9 cellular contexts compared by ENCODE assay signal in genomic region chr10:23516530-23516929, GRCh38.
A peak's percentile ranks its signal among the peaks of the same experiment; 100 is the strongest.
DNase-seq lines count a peak whose midpoint lies in the region; ATAC-seq, FAIRE-seq and TF ChIP-seq lines count a peak whose summit lies in the region.
"Had no signal": no experiment of that assay in that cellular context is flagged by ENCODE, and none has a peak within 500 bp of the region (broad histone marks: within the 10 kb centered on the region; RNA-seq: fewer than 3 reads in every experiment).

No MANE protein-coding gene starts in this region.

- intact Hi-C loops in GM12878 (cut with micrococcal nuclease; ENCODE audit: unreplicated experiment) (no loop called here), lower lobe of right lung (cut with DNase I) (no loop called here)

- H4K20me1 ChIP-seq in GM12878 (ENCODE audit: control insufficient read depth, insufficient read depth), result no peaks in the 10 kb centered on the region

- POLR2A ChIA-PET in BJ (lab: Charles Lee), result no interaction called here
- POLR2A ChIA-PET in GM12878 (lab: Charles Lee), result no interaction called here
- POLR2A ChIA-PET in CD8-positive, alpha-beta memory T cell (lab: Charles Lee), result no interaction called here

- TF ChIP-seq RAD21 in Ishikawa (IDR thresholded peaks at IDR 0.05; ENCODE audit: low read depth), result peak; percentile 54
- peak; percentile 48 for TF ChIP-seq RAD21 in GM12878 (IDR thresholded peaks at IDR 0.05; ENCODE audit: insufficient read depth, low read depth, low read length)

- SMC1A ChIA-PET in GM12878 (lab: Charles Lee; ENCODE audit: uncharacterized antibody, unreplicated experiment), result no interaction called here

- H3K27me3 ChIP-seq in BJ (ENCODE audit: control insufficient read depth, insufficient read depth, low read length), result no peaks in the 10 kb centered on the region
- no peaks in the 10 kb centered on the region for H3K27me3 ChIP-seq in GM12878 (replicated peaks in 1 of 2; ENCODE audit: control insufficient read depth in 2 of 2, insufficient read depth in 2 of 2, low read length in 1 of 2)
- H3K27me3 ChIP-seq in lower lobe of right lung (ENCODE audit: low read depth), result no peaks in the 10 kb centered on the region
- H3K27me3 ChIP-seq in CD8-positive, alpha-beta memory T cell (ENCODE audit: insufficient read depth, low read length, poor library complexity, severe bottlenecking), result no peaks in the 10 kb centered on the region

- CTCF ChIA-PET in BJ (lab: Yijun Ruan, JAX) (interaction anchor here (0.9 to 1.0 kb wide), 4 partner anchors 13 to 242 kb away, joined by 3 to 5 read pairs (median 3); no protein-coding TSS in a partner anchor), GM12878 (lab: Yijun Ruan, JAX) (interaction anchor here (0.7 kb wide), 1 partner anchor 290 kb away, joined by 3 read pairs; no protein-coding TSS in a partner anchor)
- CTCF ChIA-PET in CD8-positive, alpha-beta memory T cell (lab: Charles Lee), result interaction anchor here (1.4 kb wide), 1 partner anchor 64 kb away, joined by 3 read pairs; no protein-coding TSS in a partner anchor

- TF ChIP-seq CTCF in BJ (IDR thresholded peaks at IDR 0.05; ENCODE audit: insufficient read depth, low read depth, low read length), result peak; percentile 45; the same call in 1 of the 2 replicates
- peak; percentile 25 to 39 (median 38); a peak in 4 of 6 replicates for TF ChIP-seq CTCF in GM12878 (IDR thresholded peaks at IDR 0.05 in 2 of 3, conservative IDR thresholded peaks at IDR 0.05 in 1 of 3; ENCODE audit: control insufficient read depth in 2 of 3, extremely low read depth in 1 of 3, insufficient read depth in 1 of 3, low read depth in 3 of 3, low read length in 3 of 3)
- TF ChIP-seq CTCF in lower lobe of right lung (IDR thresholded peaks at IDR 0.05), result peak; percentile 35

- H3K79me2 ChIP-seq in GM12878 (ENCODE audit: control insufficient read depth, insufficient read depth, low read length), result no peaks in the 10 kb centered on the region

- FAIRE-seq in GM12878 (lab: Jason Lieb, UNC), result no peak

- WGBS in GM12878 (ENCODE audit: insufficient coverage, insufficient replicate concordance, low lambda C conversion rate, missing lambda C conversion rate), result 0% methylated on average over 3 of the region's 3 CpGs

- H3K9me3 ChIP-seq in GM12878 (replicated peaks; ENCODE audit: control insufficient read depth, insufficient read depth, low read length), result no peaks in the 10 kb centered on the region
- no peaks in the 10 kb centered on the region for H3K9me3 ChIP-seq in lower lobe of right lung
- H3K9me3 ChIP-seq in CD8-positive, alpha-beta memory T cell (ENCODE audit: low read length), result no peaks in the 10 kb centered on the region

- peaks cover 0 to 5% (median 3%) of the 10 kb centered on the region in 5 donors for H3K9me3 Mint-ChIP-seq in CD8-positive, alpha-beta memory T cell

- no peak overlapping the region for H3K27ac ChIP-seq in GM12878 (ENCODE audit: control insufficient read depth, insufficient read depth)
- H3K27ac ChIP-seq in lower lobe of right lung, result no peak overlapping the region
- H3K27ac ChIP-seq in CD8-positive, alpha-beta memory T cell (ENCODE audit: low read depth, low read length), result no peak overlapping the region

- peaks cover 16 to 58% of the 10 kb centered on the region in 2 donors for H3K27me3 Mint-ChIP-seq in CD8-positive, alpha-beta memory T cell

- TF ChIP-seq EP300 in Ishikawa (IDR thresholded peaks at IDR 0.05; ENCODE audit: borderline replicate concordance), result no peak
- no peak for TF ChIP-seq EP300 in GM12878 (IDR thresholded peaks at IDR 0.05; ENCODE audit: borderline replicate concordance in 1 of 2, control insufficient read depth in 1 of 2, low read depth in 2 of 2, low read length in 2 of 2)

- ATAC-seq in GM12878 (no peak), lower lobe of right lung (peak in 1 of 2 donors; percentile 59), GM21737 (IDR thresholded peaks at IDR 0.05; ENCODE audit: unreplicated experiment) (no peak), HG03175 (IDR thresholded peaks at IDR 0.05; ENCODE audit: unreplicated experiment) (no peak), HG02885 (IDR thresholded peaks at IDR 0.05; ENCODE audit: poor library complexity, unreplicated experiment) (no peak)
- ATAC-seq: activated CD8-positive, alpha-beta memory T cell treated with anti-CD3 and anti-CD28 coated beads, Interleukin-2, amount 10 ng/mL, durations not matched to agents 7 days and 5 days had no signal

- H3K27ac Mint-ChIP-seq in CD8-positive, alpha-beta memory T cell, result no peak overlapping the region
- H3K27ac Mint-ChIP-seq: activated CD8-positive, alpha-beta memory T cell treated with anti-CD3 and anti-CD28 coated beads, Interleukin-2, amount 10 ng/mL, durations not matched to agents 7 days and 5 days had no signal

- DNase-seq in BJ (ENCODE audit: low read depth) (no peak), GM12878 (ENCODE audit: low read depth, low spot score) (no peak), lower lobe of right lung (no peak)
- DNase-seq in CD8-positive, alpha-beta memory T cell, result no peak
- DNase-seq: activated CD8-positive, alpha-beta memory T cell treated with anti-CD3 and anti-CD28 coated beads, Interleukin-2, amount 10 ng/mL, durations not matched to agents 7 days and 5 days had no signal

- TF ChIP-seq POLR2A in GM12878 (IDR thresholded peaks at IDR 0.05; ENCODE audit: low read depth, low read length), result no peak

- in situ Hi-C loops in GM12878 (cut with MboI), result no loop called here

- H3K4me1 ChIP-seq in GM12878 (ENCODE audit: control insufficient read depth, insufficient read depth, low read length) (no peaks in the 10 kb centered on the region), lower lobe of right lung (no peaks in the 10 kb centered on the region)
- no peaks in the 10 kb centered on the region for H3K4me1 ChIP-seq in CD8-positive, alpha-beta memory T cell (ENCODE audit: insufficient read depth, low read length)

- H3K36me3 ChIP-seq in BJ (ENCODE audit: control insufficient read depth, insufficient read depth, low read length) (no peaks in the 10 kb centered on the region), GM12878 (ENCODE audit: control insufficient read depth in 2 of 2, insufficient read depth in 2 of 2, low read length in 1 of 2) (no peaks in the 10 kb centered on the region), lower lobe of right lung (no peaks in the 10 kb centered on the region)
- no peaks in the 10 kb centered on the region for H3K36me3 ChIP-seq in CD8-positive, alpha-beta memory T cell (ENCODE audit: insufficient read depth, low read length)

- H3K9ac ChIP-seq in GM12878 (ENCODE audit: control insufficient read depth, insufficient read depth, low read length), result no peak overlapping the region

- no TSS peak for BruUV-seq in GM12878 (replicated peaks; lab: Mats Ljungman, UMichigan)

- no peaks in the 10 kb centered on the region for H3K4me1 Mint-ChIP-seq in CD8-positive, alpha-beta memory T cell

- H3K4me2 ChIP-seq in GM12878 (ENCODE audit: control insufficient read depth, insufficient read depth), result no peak overlapping the region

- H2AFZ ChIP-seq in GM12878 (ENCODE audit: control insufficient read depth, low read depth, low read length), result no peak overlapping the region

- RAD21 ChIA-PET in GM12878 (lab: Charles Lee; ENCODE audit: unreplicated experiment), result no interaction called here

- H3K36me3 Mint-ChIP-seq in CD8-positive, alpha-beta memory T cell, result no peaks in the 10 kb centered on the region
- H3K36me3 Mint-ChIP-seq: activated CD8-positive, alpha-beta memory T cell treated with anti-CD3 and anti-CD28 coated beads, Interleukin-2, amount 10 ng/mL, durations not matched to agents 7 days and 5 days had no signal

- H3K4me3 ChIP-seq in BJ (ENCODE audit: low read depth, low read length) (no peak overlapping the region), GM12878 (no peak overlapping the region), lower lobe of right lung (no peak overlapping the region)
- H3K4me3 ChIP-seq in CD8-positive, alpha-beta memory T cell (ENCODE audit: low read length), result no peak overlapping the region

- H3K4me3 Mint-ChIP-seq in CD8-positive, alpha-beta memory T cell, result no peak overlapping the region
- H3K4me3 Mint-ChIP-seq: activated CD8-positive, alpha-beta memory T cell treated with anti-CD3 and anti-CD28 coated beads, Interleukin-2, amount 10 ng/mL, durations not matched to agents 7 days and 5 days had no signal

TF ChIP-seq in Ishikawa, 13 proteins besides CTCF, POLR2A, EP300 and RAD21 (continues in another document):
- TF ChIP-seq CREB1 (IDR thresholded peaks at IDR 0.05; ENCODE audit: low read depth), result no peak

TF ChIP-seq in GM12878, 131 proteins besides CTCF, POLR2A, EP300 and RAD21:
- TF ChIP-seq, protein P1, sequence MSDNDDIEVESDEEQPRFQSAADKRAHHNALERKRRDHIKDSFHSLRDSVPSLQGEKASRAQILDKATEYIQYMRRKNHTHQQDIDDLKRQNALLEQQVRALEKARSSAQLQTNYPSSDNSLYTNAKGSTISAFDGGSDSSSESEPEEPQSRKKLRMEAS (IDR thresholded peaks at IDR 0.05; ENCODE audit: low read depth, low read length), result no peak
- TF ChIP-seq REST (IDR thresholded peaks at IDR 0.05; ENCODE audit: low read depth, low read length) (peak; percentile 76), SMC3 (IDR thresholded peaks at IDR 0.05; ENCODE audit: borderline replicate concordance, low read length) (peak; percentile 46; the same call in 1 of the 2 replicates)
